ENCODE assay signal across 14 cellular contexts in the genomic region with DNA sequence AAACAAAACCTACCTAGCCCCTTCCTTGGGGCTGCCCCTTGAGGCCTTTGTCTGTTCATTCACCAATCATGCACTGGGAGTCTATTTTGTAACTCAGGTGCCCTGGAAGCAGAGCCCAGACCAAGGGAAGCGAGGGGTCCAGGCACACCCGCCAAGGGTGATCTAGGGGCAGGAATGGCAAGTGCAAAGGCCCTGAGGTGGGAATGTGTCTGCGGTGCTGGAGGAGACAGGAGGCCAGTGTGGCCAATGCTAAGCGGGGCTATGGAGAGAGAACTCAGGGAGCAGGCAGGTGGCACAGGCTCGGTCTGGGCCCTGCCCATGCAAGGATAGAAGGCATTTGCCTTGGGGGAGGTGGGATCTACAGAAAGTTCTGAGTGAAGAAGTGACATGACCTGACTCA. TPM values are rescaled to one million over a fixed set of nuclear protein-coding genes. Genes with fewer than 3 reads are reported as not detected.
DNase-seq lines count a peak whose midpoint lies in the region; ATAC-seq, FAIRE-seq and TF ChIP-seq lines count a peak whose summit lies in the region.
"Had no signal": no experiment of that assay in that cellular context is flagged by ENCODE, and none has a peak within 500 bp of the region (broad histone marks: within the 10 kb centered on the region; RNA-seq: fewer than 3 reads in every experiment).

No MANE protein-coding gene starts in this region.

- no peaks in the 10 kb centered on the region for H3K27me3 ChIP-seq in right atrium auricular region
- no peaks in the 10 kb centered on the region for H3K27me3 ChIP-seq in HepG2 (ENCODE audit: control insufficient read depth in 1 of 2, insufficient read depth in 2 of 2, low read length in 2 of 2)
- no peaks in the 10 kb centered on the region for H3K27me3 ChIP-seq in tibial artery
- H3K27me3 ChIP-seq: right lobe of liver had no signal

- no peak overlapping the region for H3K4me2 ChIP-seq in HepG2 (ENCODE audit: low read depth, low read length)

- no peaks in the 10 kb centered on the region for H4K20me1 ChIP-seq in HepG2 (ENCODE audit: insufficient read depth, low read length)

- no TSS peak for BruUV-seq in HepG2 (replicated peaks; lab: Mats Ljungman, UMichigan)

- no peaks in the 10 kb centered on the region for H3K36me3 ChIP-seq in right atrium auricular region
- no peaks in the 10 kb centered on the region for H3K36me3 ChIP-seq in HepG2 (replicated peaks in 1 of 2; ENCODE audit: control insufficient read depth in 1 of 2, insufficient read depth in 2 of 2, low read length in 2 of 2)
- H3K36me3 ChIP-seq in tibial artery, result no peaks in the 10 kb centered on the region
- H3K36me3 ChIP-seq: right lobe of liver had no signal

- no peaks in the 10 kb centered on the region for H3K36me3 Mint-ChIP-seq in activated CD8-positive, alpha-beta T cell treated with anti-CD3 and anti-CD28 coated beads, Interleukin-2, amount 10 ng/mL, durations not matched to agents 7 days and 5 days (ENCODE audit: low read depth)

- no peaks in the 10 kb centered on the region for H3K9me3 Mint-ChIP-seq in activated CD8-positive, alpha-beta T cell treated with anti-CD3 and anti-CD28 coated beads, Interleukin-2, amount 10 ng/mL, durations not matched to agents 7 days and 5 days (ENCODE audit: insufficient read depth)
- H3K9me3 Mint-ChIP-seq: activated T-helper 2 cell treated with anti-CD3 and anti-CD28 coated beads, Interferon-gamma antibody, Interleukin-2, Interleukin-4, amounts not matched to agents 10 μg/mL and 5 μg/mL and 100 μg/mL, durations not matched to agents 14 hours and 24 hours and 36 hours had no signal

- FAIRE-seq in HepG2 (lab: Jason Lieb, UNC), result no peak
- FAIRE-seq: astrocyte had no signal

- no peak for TF ChIP-seq EP300 in HepG2 (IDR thresholded peaks at IDR 0.05; ENCODE audit: low read depth in 2 of 2, low read length in 2 of 2)
- TF ChIP-seq EP300 in HepG2 (CRISPR knock-in tag; IDR thresholded peaks at IDR 0.05; ENCODE audit: borderline replicate concordance), result no peak

- no peak for TF ChIP-seq RAD21 in HepG2 (CRISPR knock-in tag; IDR thresholded peaks at IDR 0.05)

- peaks cover 8% of the 10 kb centered on the region for H3K79me2 ChIP-seq in HepG2 (ENCODE audit: insufficient read depth, low read length)

- H3K4me1 ChIP-seq in right atrium auricular region (peaks cover 0 to 71% of the 10 kb centered on the region in 2 donors), HepG2 (ENCODE audit: insufficient read depth, low read length) (peaks cover 89% of the 10 kb centered on the region), tibial artery (peaks cover 0 to 39% (median 30%) of the 10 kb centered on the region in 4 donors)

- H3K27ac Mint-ChIP-seq in activated CD8-positive, alpha-beta T cell treated with anti-CD3 and anti-CD28 coated beads, Interleukin-2, amount 10 ng/mL, durations not matched to agents 7 days and 5 days, result peak overlapping the region; percentile 43
- H3K27ac Mint-ChIP-seq: activated T-helper 2 cell treated with anti-CD3 and anti-CD28 coated beads, Interferon-gamma antibody, Interleukin-2, Interleukin-4, amounts not matched to agents 10 μg/mL and 5 μg/mL and 100 μg/mL, durations not matched to agents 14 hours and 24 hours and 36 hours had no signal

- no peaks in the 10 kb centered on the region for H3K27me3 Mint-ChIP-seq in activated CD8-positive, alpha-beta T cell treated with anti-CD3 and anti-CD28 coated beads, Interleukin-2, amount 10 ng/mL, durations not matched to agents 7 days and 5 days (ENCODE audit: low read depth)

- no peak for TF ChIP-seq CTCF in right atrium auricular region (IDR thresholded peaks at IDR 0.05)
- TF ChIP-seq CTCF in HepG2 (CRISPR knock-in tag; IDR thresholded peaks at IDR 0.05), result no peak
- no peak for TF ChIP-seq CTCF in tibial artery (IDR thresholded peaks at IDR 0.05)

- DNase-seq in cardiac septum (ENCODE audit: low spot score) (peak; percentile 64), right atrium auricular region (ENCODE audit: low spot score) (no peak), HepG2 (ENCODE audit: low spot score) (no peak), tibial artery (peak; percentile 9 to 33), hippocampal formation (lab: John Stamatoyannopoulos, UW) (no peak)
- no peak for DNase-seq in activated CD8-positive, alpha-beta T cell treated with anti-CD3 and anti-CD28 coated beads, Interleukin-2, amount 10 ng/mL, durations not matched to agents 7 days and 5 days
- DNase-seq: cortex of kidney, NCI-H2227 treated with DMSO at 0.1 percent for 48 hours, nucleus accumbens had no signal

- no peak for TF ChIP-seq POLR2A in HepG2 (IDR thresholded peaks at IDR 0.05; ENCODE audit: insufficient read depth in 1 of 2, low read depth in 2 of 2, low read length in 2 of 2)

- H3K9ac ChIP-seq in HepG2 (ENCODE audit: insufficient read depth, low read depth, low read length), result no peak overlapping the region

- POLR2A ChIA-PET in activated CD8-positive, alpha-beta T cell treated with anti-CD3 and anti-CD28 coated beads, Interleukin-2, amount 10 ng/mL, durations not matched to agents 7 days and 5 days (lab: Charles Lee), result no interaction called here
- POLR2A ChIA-PET in HepG2 (lab: Yijun Ruan, JAX), result no interaction called here

- CTCF ChIA-PET in activated CD8-positive, alpha-beta T cell treated with anti-CD3 and anti-CD28 coated beads, Interleukin-2, amount 10 ng/mL, durations not matched to agents 7 days and 5 days (lab: Charles Lee), result no interaction called here
- CTCF ChIA-PET in HepG2 (lab: Yijun Ruan, JAX; ENCODE audit: low intra/inter-chr PET ratio, low total read pairs), result no interaction called here

- in situ Hi-C loops in HepG2 (cut with HindIII; ENCODE audit: extremely low pct_ligation_motif_present, low pct_unique_long_range_greater_than_20kb), result no loop called here

- H3K27ac ChIP-seq in right atrium auricular region (peak overlapping the region in 1 of 2 donors; percentile 86), HepG2 (ENCODE audit: extremely low read length, insufficient read depth, low read length) (no peak overlapping the region), tibial artery (no peak overlapping the region)
- H3K27ac ChIP-seq: right lobe of liver had no signal

- H3K9me3 ChIP-seq in right atrium auricular region (peaks cover 0 to 2% of the 10 kb centered on the region in 2 donors), HepG2 (ENCODE audit: low read length) (no peaks in the 10 kb centered on the region), tibial artery (no peaks in the 10 kb centered on the region)
- H3K9me3 ChIP-seq: right lobe of liver had no signal

- H3K4me3 ChIP-seq in right atrium auricular region (no peak overlapping the region), HepG2 (replicated peaks in 1 of 3; ENCODE audit: insufficient read depth in 1 of 3, low read depth in 2 of 3, low read length in 3 of 3) (no peak overlapping the region), tibial artery (no peak overlapping the region)
- H3K4me3 ChIP-seq: right lobe of liver had no signal

- intact Hi-C loops in cardiac septum (cut with DNase I), result no loop called here
- intact Hi-C loops in HepG2 (cut with micrococcal nuclease; ENCODE audit: unreplicated experiment), result no loop called here
- intact Hi-C loops in tibial artery (cut with DNase I; ENCODE audit: low total_unique reads), result no loop called here

- 67% methylated on average over 5 of the region's 5 CpGs for WGBS in HepG2 (ENCODE audit: low lambda C conversion rate)

- H3K4me3 Mint-ChIP-seq in activated CD8-positive, alpha-beta T cell treated with anti-CD3 and anti-CD28 coated beads, Interleukin-2, amount 10 ng/mL, durations not matched to agents 7 days and 5 days, result no peak overlapping the region

- H3K4me1 Mint-ChIP-seq in activated CD8-positive, alpha-beta T cell treated with anti-CD3 and anti-CD28 coated beads, Interleukin-2, amount 10 ng/mL, durations not matched to agents 7 days and 5 days (ENCODE audit: low read depth), result peaks cover 52% of the 10 kb centered on the region

- ATAC-seq in activated CD8-positive, alpha-beta T cell treated with anti-CD3 and anti-CD28 coated beads, Interleukin-2, amount 10 ng/mL, durations not matched to agents 7 days and 5 days, result no peak
- ATAC-seq in HepG2 (no peak), HG03457 (IDR thresholded peaks at IDR 0.05; ENCODE audit: unreplicated experiment) (no peak), HG03342 (IDR thresholded peaks at IDR 0.05; ENCODE audit: unreplicated experiment) (no peak)
- ATAC-seq: right lobe of liver had no signal

- H2AFZ ChIP-seq in HepG2 (ENCODE audit: low read length), result no peak overlapping the region

RNA-seq across cellular contexts. Expression of a gene that starts 3.5 kb away (rescaled TPM):
- 19.1 TPM for total RNA-seq in cardiac septum
- 10 to 100 TPM; 20.1 to 25.2 TPM for total RNA-seq in right atrium auricular region
- total RNA-seq in activated CD8-positive, alpha-beta T cell treated with anti-CD3 and anti-CD28 coated beads, Interleukin-2, amount 10 ng/mL, durations not matched to agents 7 days and 5 days, result 10 to 100 TPM; 88.2 to 93.0 TPM
- 7.0 and 16.9 TPM in 2 replicates for total RNA-seq in HepG2 (2016; rRNA removed; fragmentation: Illumina TruSeq; extraction: Trizol)
- 8.3 and 8.9 TPM in 2 replicates for total RNA-seq in HepG2 (2016; cell fraction: cytosol; rRNA removed; fragmentation: Illumina TruSeq; extraction: Trizol; ENCODE audit: low read depth)
- 6.0 and 17.5 TPM in 2 replicates for total RNA-seq in HepG2 (2016; cell fraction: insoluble cytoplasmic fraction; rRNA removed; fragmentation: Illumina TruSeq; extraction: Trizol)
- total RNA-seq in HepG2 (2016; cell fraction: membrane; rRNA removed; fragmentation: Illumina TruSeq; extraction: Trizol), result 10.1 and 13.2 TPM in 2 replicates
- 24.2 and 26.2 TPM in 2 replicates for total RNA-seq in HepG2 (2016; cell fraction: nucleus; rRNA removed; fragmentation: Illumina TruSeq; extraction: Trizol)
- 34.5 and 38.6 TPM in 2 replicates for polyA plus RNA-seq in HepG2 (2011; rRNA removed)
- 9.0 and 10.4 TPM in 2 replicates for polyA plus RNA-seq in HepG2 (2011; cell fraction: cytosol; rRNA removed)
- 190 and 200 TPM in 2 replicates for polyA plus RNA-seq in HepG2 (2011; cell fraction: nucleus; rRNA removed)
- 8.5 and 20.0 TPM in 2 replicates for polyA plus RNA-seq in HepG2 (2012)
- 8.6 and 9.1 TPM in 2 replicates for polyA plus RNA-seq in HepG2 (2016; cell fraction: cytosol; fragmentation: Illumina TruSeq; extraction: Trizol; ENCODE audit: low read depth)
- polyA plus RNA-seq in HepG2 (2016; cell fraction: insoluble cytoplasmic fraction; fragmentation: Illumina TruSeq; extraction: Trizol; ENCODE audit: low read depth), result 8.9 and 10.1 TPM in 2 replicates
- 12.6 and 15.4 TPM in 2 replicates for polyA plus RNA-seq in HepG2 (2016; cell fraction: membrane; fragmentation: Illumina TruSeq; extraction: Trizol; ENCODE audit: low read depth)
- polyA plus RNA-seq in HepG2 (2016; cell fraction: nucleus; fragmentation: Illumina TruSeq; extraction: Trizol; ENCODE audit: insufficient read depth, low read depth), result 68.6 and 68.9 TPM in 2 replicates
- polyA minus RNA-seq in HepG2 (2011; rRNA and poly(A)+ RNA removed; ENCODE audit: low replicate concordance), result 33.1 and 43.4 TPM in 2 replicates
- polyA minus RNA-seq in HepG2 (2011; cell fraction: cytosol; rRNA and poly(A)+ RNA removed), result 8.4 and 8.5 TPM in 2 replicates
- 60.7 and 63.2 TPM in 2 replicates for polyA minus RNA-seq in HepG2 (2011; cell fraction: nucleus; rRNA and poly(A)+ RNA removed)

RNA-seq across cellular contexts. Expression of a gene that starts 33.2 kb away (rescaled TPM):
- 22.6 TPM for total RNA-seq in cardiac septum
- total RNA-seq in right atrium auricular region, result 10 to 100 TPM; 28.0 to 45.8 TPM
- 10 to 100 TPM; 42.3 to 44.3 TPM for total RNA-seq in activated CD8-positive, alpha-beta T cell treated with anti-CD3 and anti-CD28 coated beads, Interleukin-2, amount 10 ng/mL, durations not matched to agents 7 days and 5 days
- 28.5 and 38.0 TPM in 2 replicates for total RNA-seq in HepG2 (2016; rRNA removed; fragmentation: Illumina TruSeq; extraction: Trizol)
- total RNA-seq in HepG2 (2016; cell fraction: cytosol; rRNA removed; fragmentation: Illumina TruSeq; extraction: Trizol; ENCODE audit: low read depth), result 51.3 and 56.9 TPM in 2 replicates
- total RNA-seq in HepG2 (2016; cell fraction: insoluble cytoplasmic fraction; rRNA removed; fragmentation: Illumina TruSeq; extraction: Trizol), result 23.8 and 37.4 TPM in 2 replicates
- 75.6 and 77.4 TPM in 2 replicates for total RNA-seq in HepG2 (2016; cell fraction: membrane; rRNA removed; fragmentation: Illumina TruSeq; extraction: Trizol)
- 22.8 and 24.6 TPM in 2 replicates for total RNA-seq in HepG2 (2016; cell fraction: nucleus; rRNA removed; fragmentation: Illumina TruSeq; extraction: Trizol)
- polyA plus RNA-seq in HepG2 (2011; rRNA removed), result 25.6 and 30.1 TPM in 2 replicates
- 24.2 and 29.8 TPM in 2 replicates for polyA plus RNA-seq in HepG2 (2011; cell fraction: cytosol; rRNA removed)
- 85.8 and 92.8 TPM in 2 replicates for polyA plus RNA-seq in HepG2 (2011; cell fraction: nucleus; rRNA removed)
- polyA plus RNA-seq in HepG2 (2012), result 14.3 and 23.5 TPM in 2 replicates
- 52.0 and 56.1 TPM in 2 replicates for polyA plus RNA-seq in HepG2 (2016; cell fraction: cytosol; fragmentation: Illumina TruSeq; extraction: Trizol; ENCODE audit: low read depth)
- polyA plus RNA-seq in HepG2 (2016; cell fraction: insoluble cytoplasmic fraction; fragmentation: Illumina TruSeq; extraction: Trizol; ENCODE audit: low read depth), result 25.2 and 28.5 TPM in 2 replicates
- 60.4 and 61.0 TPM in 2 replicates for polyA plus RNA-seq in HepG2 (2016; cell fraction: membrane; fragmentation: Illumina TruSeq; extraction: Trizol; ENCODE audit: low read depth)
- 46.5 and 50.4 TPM in 2 replicates for polyA plus RNA-seq in HepG2 (2016; cell fraction: nucleus; fragmentation: Illumina TruSeq; extraction: Trizol; ENCODE audit: insufficient read depth, low read depth)
- polyA minus RNA-seq in HepG2 (2011; rRNA and poly(A)+ RNA removed; ENCODE audit: low replicate concordance), result 10.0 and 18.7 TPM in 2 replicates
- 8.1 and 8.4 TPM in 2 replicates for polyA minus RNA-seq in HepG2 (2011; cell fraction: cytosol; rRNA and poly(A)+ RNA removed)
- polyA minus RNA-seq in HepG2 (2011; cell fraction: nucleus; rRNA and poly(A)+ RNA removed), result 18.6 and 22.9 TPM in 2 replicates

RNA-seq across cellular contexts. Expression of a gene that starts 54.3 kb away (rescaled TPM):
- total RNA-seq in cardiac septum, result 213 TPM
- total RNA-seq in right atrium auricular region, result 100 to 1,000 TPM; 171 to 196 TPM
- 100 to 1,000 TPM; 252 to 255 TPM for total RNA-seq in activated CD8-positive, alpha-beta T cell treated with anti-CD3 and anti-CD28 coated beads, Interleukin-2, amount 10 ng/mL, durations not matched to agents 7 days and 5 days
- 122 and 133 TPM in 2 replicates for total RNA-seq in HepG2 (2016; rRNA removed; fragmentation: Illumina TruSeq; extraction: Trizol)
- 25.1 and 28.0 TPM in 2 replicates for total RNA-seq in HepG2 (2016; cell fraction: cytosol; rRNA removed; fragmentation: Illumina TruSeq; extraction: Trizol; ENCODE audit: low read depth)
- total RNA-seq in HepG2 (2016; cell fraction: insoluble cytoplasmic fraction; rRNA removed; fragmentation: Illumina TruSeq; extraction: Trizol), result 104 and 117 TPM in 2 replicates
- 56.9 and 59.3 TPM in 2 replicates for total RNA-seq in HepG2 (2016; cell fraction: membrane; rRNA removed; fragmentation: Illumina TruSeq; extraction: Trizol)
- total RNA-seq in HepG2 (2016; cell fraction: nucleus; rRNA removed; fragmentation: Illumina TruSeq; extraction: Trizol), result 109 and 119 TPM in 2 replicates
- polyA plus RNA-seq in HepG2 (2011; rRNA removed), result 73.9 and 76.3 TPM in 2 replicates
- polyA plus RNA-seq in HepG2 (2011; cell fraction: cytosol; rRNA removed), result 48.1 and 66.3 TPM in 2 replicates
- polyA plus RNA-seq in HepG2 (2011; cell fraction: nucleus; rRNA removed), result 210 and 221 TPM in 2 replicates
- 70.7 and 77.6 TPM in 2 replicates for polyA plus RNA-seq in HepG2 (2012)
- 11.6 and 13.4 TPM in 2 replicates for polyA plus RNA-seq in HepG2 (2016; cell fraction: cytosol; fragmentation: Illumina TruSeq; extraction: Trizol; ENCODE audit: low read depth)
- polyA plus RNA-seq in HepG2 (2016; cell fraction: insoluble cytoplasmic fraction; fragmentation: Illumina TruSeq; extraction: Trizol; ENCODE audit: low read depth), result 90.6 and 120 TPM in 2 replicates
- 40.3 and 41.9 TPM in 2 replicates for polyA plus RNA-seq in HepG2 (2016; cell fraction: membrane; fragmentation: Illumina TruSeq; extraction: Trizol; ENCODE audit: low read depth)
- polyA plus RNA-seq in HepG2 (2016; cell fraction: nucleus; fragmentation: Illumina TruSeq; extraction: Trizol; ENCODE audit: insufficient read depth, low read depth), result 163 and 167 TPM in 2 replicates
- 28.2 and 90.0 TPM in 2 replicates for polyA minus RNA-seq in HepG2 (2011; rRNA and poly(A)+ RNA removed; ENCODE audit: low replicate concordance)
- 43.0 and 48.4 TPM in 2 replicates for polyA minus RNA-seq in HepG2 (2011; cell fraction: cytosol; rRNA and poly(A)+ RNA removed)
- polyA minus RNA-seq in HepG2 (2011; cell fraction: nucleus; rRNA and poly(A)+ RNA removed), result 99.5 and 109 TPM in 2 replicates

Comparison
In these comparisons a context has a peak if more than half of its experiments do, and no peak if none do; other contexts are left out.
1. DNase-seq: peak in cardiac septum (single experiment) and tibial artery (2 of 2); none in right atrium auricular region (single experiment), activated CD8-positive, alpha-beta T cell treated with anti-CD3 and anti-CD28 coated beads, Interleukin-2, amount 10 ng/mL, durations not matched to agents 7 days and 5 days (single experiment), HepG2 (single experiment) and hippocampal formation (0 of 2).